In the genomic region with DNA sequence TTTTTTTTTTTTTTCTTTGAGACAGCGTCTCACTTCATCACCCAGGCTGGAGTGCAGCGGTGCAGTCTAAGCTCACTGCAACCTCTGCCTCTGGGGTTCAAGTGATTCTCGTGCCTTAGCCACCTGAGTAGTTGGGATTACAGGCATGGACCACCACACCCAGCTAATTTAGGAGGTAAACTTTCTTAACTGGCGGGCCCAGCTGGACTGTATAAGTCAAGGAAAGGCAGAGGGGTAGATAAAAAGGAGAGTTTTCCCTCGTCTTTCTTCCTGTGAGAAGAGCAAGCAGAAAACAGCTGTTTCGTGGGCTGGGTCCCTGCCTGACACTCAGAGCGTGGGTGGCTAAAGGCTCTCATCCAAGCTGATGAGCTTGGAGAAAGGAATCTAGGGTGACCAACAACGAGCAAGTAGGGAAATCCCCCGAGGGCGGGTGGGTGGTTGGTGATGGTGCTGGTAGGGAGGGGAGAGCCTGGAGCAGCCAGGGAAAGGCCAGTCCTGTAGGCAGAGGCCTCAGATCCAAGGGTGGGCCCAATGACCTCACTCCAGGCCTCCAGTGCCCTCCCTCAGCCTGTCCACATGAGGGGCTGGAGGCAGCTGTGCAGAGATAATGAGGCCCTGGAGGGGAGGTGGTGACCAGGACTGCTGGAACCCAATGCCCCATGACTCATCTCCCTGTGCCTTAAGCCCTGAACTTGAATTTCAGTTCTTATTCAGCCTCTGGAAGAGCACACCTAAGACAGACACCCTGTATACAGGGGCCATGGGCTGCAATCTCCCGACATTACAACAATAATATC, we compare ENCODE assay signal across 8 cellular contexts. TPM values are rescaled to one million over a fixed set of nuclear protein-coding genes. Genes with fewer than 3 reads are reported as not detected.
DNase-seq lines count a peak whose midpoint lies in the region; ATAC-seq and TF ChIP-seq lines count a peak whose summit lies in the region.

No MANE protein-coding gene starts in this region.

- in situ Hi-C loops in Panc1 (cut with HindIII; ENCODE audit: low pct_unique_long_range_greater_than_20kb, low sequenced_read_pairs) = no loop called here

- no peaks in the 10 kb centered on the region for H3K27me3 ChIP-seq in Panc1 (ENCODE audit: control insufficient read depth, insufficient read depth, low read length)

- intact Hi-C loops in Panc1 (cut with micrococcal nuclease; ENCODE audit: unreplicated experiment) (no loop called here), posterior cingulate gyrus (cut with DNase I) (loop anchor here (5.0 kb wide), 1 partner anchor 46 kb away; no protein-coding TSS in a partner anchor)

- no peak overlapping the region for H3K4me3 ChIP-seq in Panc1 (ENCODE audit: low read depth in 2 of 2, low read length in 2 of 2)
- H3K4me3 ChIP-seq in fibroblast of pulmonary artery (replicated peaks; ENCODE audit: low read depth, low read length) = no peak overlapping the region

- CTCF ChIA-PET in Panc1 (lab: Charles Lee) = interaction anchor here (0.6 kb wide), 3 partner anchors 27 to 103 kb away, joined by 3 to 6 read pairs (median 4); no protein-coding TSS in a partner anchor

- H3K36me3 ChIP-seq in Panc1 (ENCODE audit: control insufficient read depth, insufficient read depth, low read length) = no peaks in the 10 kb centered on the region

- no peaks in the 10 kb centered on the region for H3K9me3 ChIP-seq in Panc1 (ENCODE audit: control insufficient read depth, insufficient read depth, low read depth, low read length)

- DNase-seq in CD1c-positive myeloid dendritic cell (ENCODE audit: extremely low spot score) (peak; percentile 62), Panc1 (ENCODE audit: low read depth, low spot score) (no peak), fibroblast of pulmonary artery (ENCODE audit: low read depth) (peak; percentile 96), posterior cingulate gyrus (peak in 8 of 10 donors; percentile 47 to 95 (median 73)), NCI-H1436 treated with DMSO at 0.1 percent for 48 hours (lab: John Stamatoyannopoulos, UW) (no peak)
- no peak for DNase-seq in activated CD8-positive, alpha-beta memory T cell treated with anti-CD3 and anti-CD28 coated beads for 24 hours
- DNase-seq in activated naive CD4-positive, alpha-beta T cell (lab: John Stamatoyannopoulos, UW) = no peak
- no peak for DNase-seq in effector CD8-positive, alpha-beta T cell (lab: John Stamatoyannopoulos, UW)

- no TSS peak for BruUV-seq in Panc1 (replicated peaks; lab: Mats Ljungman, UMichigan)

- TF ChIP-seq CTCF in Panc1 (IDR thresholded peaks at IDR 0.05) (no peak), fibroblast of pulmonary artery (IDR thresholded peaks at IDR 0.05; ENCODE audit: low read length, missing control alignments) (no peak)

- H3K27ac ChIP-seq in Panc1 (ENCODE audit: low read length) = no peak overlapping the region

- POLR2A ChIA-PET in Panc1 (lab: Charles Lee) = no interaction called here

- peak; percentile 79 for ATAC-seq in Panc1

- no peaks in the 10 kb centered on the region; the same call in 1 of the 2 replicates for H3K4me1 ChIP-seq in Panc1 (ENCODE audit: control insufficient read depth, insufficient read depth, low read length)

RNA-seq across cellular contexts. Expression of gene LIMD1, which starts 43.1 kb away (rescaled TPM):
- 49.7 TPM for total RNA-seq in Panc1 (2021; ENCODE audit: unreplicated experiment)
- polyA plus RNA-seq in Panc1 (2012; ENCODE audit: insufficient read length) = 19.4 TPM

Comparison
In these comparisons a context has a peak if more than half of its experiments do, and no peak if none do; other contexts are left out.
1. DNase-seq: peak in CD1c-positive myeloid dendritic cell (single experiment), fibroblast of pulmonary artery (single experiment) and posterior cingulate gyrus (8 of 10); none in Panc1 (single experiment), activated CD8-positive, alpha-beta memory T cell treated with anti-CD3 and anti-CD28 coated beads for 24 hours (single experiment), NCI-H1436 treated with DMSO at 0.1 percent for 48 hours (single experiment), activated naive CD4-positive, alpha-beta T cell (0 of 4) and effector CD8-positive, alpha-beta T cell (single experiment).